In genomic region chr19:38543807-38544568, GRCh38 we compare ENCODE assay signal across 8 cellular contexts.
DNase-seq lines count a peak whose midpoint lies in the region; ATAC-seq and TF ChIP-seq lines count a peak whose summit lies in the region.

No MANE protein-coding gene starts in this region.

- CTCF ChIA-PET in AG04450 (lab: Charles Lee) = interaction anchor here (0.6 to 2.3 kb wide), 5 partner anchors 9 to 93 kb away, joined by 4 to 15 read pairs (median 6); no protein-coding TSS in a partner anchor

- no peak overlapping the region for H3K27ac Mint-ChIP-seq in neural progenitor cell

- ATAC-seq in lung (ENCODE audit: insufficient read depth, low FRiP score) = peak; percentile 62

- WGBS in lung, 2 donors = 46 to 53% methylated on average over 21 of the region's 21 CpGs
- 62 to 64% methylated on average over 15 to 21 of the region's 21 CpGs for WGBS in tibial nerve, 2 donors

- POLR2A ChIA-PET in AG04450 (lab: Yijun Ruan, JAX) = interaction anchor here (0.6 kb wide), 1 partner anchor 85 kb away, joined by 4 read pairs; no protein-coding TSS in a partner anchor

- H3K9me3 ChIP-seq in AG04450 (ENCODE audit: control insufficient read depth, insufficient read depth, low read length) = peaks cover 7% of the 10 kb centered on the region; the same call in 1 of the 2 replicates
- no peaks in the 10 kb centered on the region for H3K9me3 ChIP-seq in lung (ENCODE audit: control insufficient read depth in 2 of 2, insufficient read depth in 1 of 2, low read length in 1 of 2)
- H3K9me3 ChIP-seq in tibial nerve = no peaks in the 10 kb centered on the region
- no peaks in the 10 kb centered on the region for H3K9me3 ChIP-seq in neural progenitor cell (ENCODE audit: low read depth)

- peaks cover 3% of the 10 kb centered on the region for H3K27me3 ChIP-seq in AG04450 (ENCODE audit: control insufficient read depth, insufficient read depth, low read length)
- H3K27me3 ChIP-seq in lung (ENCODE audit: control insufficient read depth, insufficient read depth) = no peaks in the 10 kb centered on the region
- H3K27me3 ChIP-seq in tibial nerve = no peaks in the 10 kb centered on the region
- H3K27me3 ChIP-seq in neural progenitor cell = no peaks in the 10 kb centered on the region

- no peaks in the 10 kb centered on the region for H3K36me3 Mint-ChIP-seq in neural progenitor cell

- DNase-seq in AG04450 (ENCODE audit: low read depth, low spot score) (peak; percentile 24), GM10266 (ENCODE audit: extremely low spot score) (peak; percentile 74), M059J (ENCODE audit: low read depth) (peak; percentile 97), SW480 (ENCODE audit: low spot score) (peak; percentile 92), dermis microvascular lymphatic vessel endothelial cell (ENCODE audit: low read depth in 2 of 2) (peak; percentile 57 to 76), lung (ENCODE audit: low spot score) (peak; percentile 54), tibial nerve (ENCODE audit: low spot score in 2 of 2) (peak in 1 of 2 donors; percentile 9), neural progenitor cell (ENCODE audit: low spot score) (no peak)

- no peak overlapping the region for H3K9ac ChIP-seq in neural progenitor cell

- TF ChIP-seq CTCF in AG04450 (IDR thresholded peaks at IDR 0.05; ENCODE audit: low read depth, low read length) (no peak), GM10266 (IDR thresholded peaks at IDR 0.05; ENCODE audit: control insufficient read depth, insufficient read depth, low read depth, missing control alignments) (peak; percentile 55), lung (IDR thresholded peaks at IDR 0.05; ENCODE audit: control extremely low read depth, extremely low read depth) (peak; percentile 39), tibial nerve (IDR thresholded peaks at IDR 0.05) (peak in 3 of 5 experiments; percentile 45 to 76 (median 46)), neural progenitor cell (IDR thresholded peaks at IDR 0.05) (no peak)

- no peak overlapping the region for H2AFZ ChIP-seq in neural progenitor cell (replicated peaks)

- H3K79me2 ChIP-seq in neural progenitor cell (ENCODE audit: low read depth) = no peaks in the 10 kb centered on the region

- H3K9me3 Mint-ChIP-seq in neural progenitor cell = no peaks in the 10 kb centered on the region

- H4K20me1 ChIP-seq in neural progenitor cell (ENCODE audit: low read depth) = no peaks in the 10 kb centered on the region

- H3K27ac ChIP-seq in AG04450 (ENCODE audit: low read depth, low read length) (no peak overlapping the region), lung (ENCODE audit: low read depth in 1 of 2, low read length in 1 of 2) (no peak overlapping the region), tibial nerve (peak overlapping the region in 2 of 4 donors; percentile 14 to 18), neural progenitor cell (no peak overlapping the region)

- H3K4me1 Mint-ChIP-seq in neural progenitor cell = no peaks in the 10 kb centered on the region

- peaks cover 9% of the 10 kb centered on the region for H3F3A ChIP-seq in neural progenitor cell (ENCODE audit: low read depth)

- no peaks in the 10 kb centered on the region for H3K4me1 ChIP-seq in lung (ENCODE audit: control insufficient read depth in 2 of 2, insufficient read depth in 2 of 2, low read length in 2 of 2)
- H3K4me1 ChIP-seq in tibial nerve = peaks cover 0 to 5% (median 2%) of the 10 kb centered on the region in 4 donors
- H3K4me1 ChIP-seq in neural progenitor cell = no peaks in the 10 kb centered on the region

- H3K4me3 ChIP-seq in AG04450 (ENCODE audit: low read depth, low read length) (no peak overlapping the region), lung (no peak overlapping the region), tibial nerve (peak overlapping the region in 1 of 4 donors; percentile 9), neural progenitor cell (no peak overlapping the region)

- no peaks in the 10 kb centered on the region for H3K27me3 Mint-ChIP-seq in neural progenitor cell (ENCODE audit: insufficient read depth, low read depth)

- TF ChIP-seq EP300 in tibial nerve (IDR thresholded peaks at IDR 0.05) = no peak

- H3K4me3 Mint-ChIP-seq in neural progenitor cell = no peak overlapping the region

- no peak for TF ChIP-seq POLR2A in tibial nerve (IDR thresholded peaks at IDR 0.05)

- H3K36me3 ChIP-seq in lung (ENCODE audit: control insufficient read depth in 2 of 2, insufficient read depth in 2 of 2, low read length in 2 of 2) (no peaks in the 10 kb centered on the region), tibial nerve (peaks cover 0 to 11% (median 0%) of the 10 kb centered on the region in 3 donors), neural progenitor cell (no peaks in the 10 kb centered on the region)

- H3K4me2 ChIP-seq in neural progenitor cell = no peak overlapping the region

Comparison
In these comparisons a context has a peak if more than half of its experiments do, and no peak if none do; other contexts are left out.
1. CTCF ChIP-seq: peak in GM10266 (single experiment), lung (single experiment) and tibial nerve (3 of 5); none in AG04450 (single experiment) and neural progenitor cell (single experiment).